In the genomic region with DNA sequence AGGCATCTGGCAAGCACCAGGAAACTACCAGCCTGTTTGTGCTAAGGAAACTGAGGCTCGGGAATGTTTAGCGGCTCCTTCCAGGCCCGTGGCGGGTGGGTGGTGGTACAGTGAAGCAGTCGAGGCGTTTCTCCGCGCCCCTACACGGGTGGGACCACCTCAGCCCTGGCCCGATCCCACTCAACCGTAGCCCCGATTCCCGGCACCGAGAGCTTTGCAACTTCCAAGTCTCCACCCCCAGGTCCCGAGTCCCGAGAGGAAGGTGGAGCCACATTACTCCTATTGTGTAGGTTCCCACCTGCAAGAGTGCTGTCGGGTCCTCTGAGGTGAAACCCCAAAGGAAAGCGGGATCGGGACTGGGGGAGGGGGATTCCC, we compare ENCODE assay signal across 8 cellular contexts. TPM values are rescaled to one million over a fixed set of nuclear protein-coding genes. Genes with fewer than 3 reads are reported as not detected.
DNase-seq lines count a peak whose midpoint lies in the region; ATAC-seq, FAIRE-seq and TF ChIP-seq lines count a peak whose summit lies in the region.

No MANE protein-coding gene starts in this region.

- H3F3A ChIP-seq in OCI-LY1 (ENCODE audit: insufficient read depth, low read length) (no peaks in the 10 kb centered on the region), neural cell (ENCODE audit: insufficient read depth, low read length, poor library complexity, severe bottlenecking) (no peaks in the 10 kb centered on the region)

- H3K79me2 ChIP-seq in OCI-LY1 (ENCODE audit: insufficient read depth, low read length) (no peaks in the 10 kb centered on the region), neural cell (replicated peaks; ENCODE audit: insufficient read depth, low read length) (peaks cover 7% of the 10 kb centered on the region)

- H3K9me3 Mint-ChIP-seq in CD4-positive, alpha-beta T cell: no peaks in the 10 kb centered on the region

- FAIRE-seq in frontal cortex (lab: Jason Lieb, UNC): no peak

- H3K4me2 ChIP-seq in OCI-LY1 (ENCODE audit: low read length) (peak overlapping the region; percentile 87), neural cell (ENCODE audit: low read length) (peak overlapping the region; percentile 71)

- POLR2A ChIA-PET in CD4-positive, alpha-beta T cell (lab: Charles Lee): interaction anchor here (0.6 to 3.7 kb wide), 22 partner anchors 9 to 363 kb away, joined by 3 to 88 read pairs (median 5); a partner anchor contains a TSS

- H3K9me2 ChIP-seq in OCI-LY1 (ENCODE audit: low read depth, low read length) (no peaks in the 10 kb centered on the region), neural cell (ENCODE audit: insufficient read depth, low read length) (no peaks in the 10 kb centered on the region)

- CTCF ChIA-PET in CD4-positive, alpha-beta T cell (lab: Charles Lee): interaction anchor here (1.2 to 2.4 kb wide), 4 partner anchors 13 to 199 kb away, joined by 10 to 13 read pairs (median 12); a partner anchor contains a TSS

- H2AFZ ChIP-seq in OCI-LY1 (ENCODE audit: low read length): no peak overlapping the region
- peak overlapping the region; percentile 83 for H2AFZ ChIP-seq in neural cell (ENCODE audit: low read depth, low read length)

- H3K9ac ChIP-seq in OCI-LY1 (ENCODE audit: low read length): peak overlapping the region; percentile 97
- peak overlapping the region; percentile 93 for H3K9ac ChIP-seq in neural cell (ENCODE audit: low read length)

- peaks cover 24% of the 10 kb centered on the region for H3K4me1 Mint-ChIP-seq in CD4-positive, alpha-beta T cell (ENCODE audit: low read depth)

- H3K4me1 ChIP-seq in OCI-LY1 (ENCODE audit: insufficient read depth, low read length, severe bottlenecking): peaks cover 25% of the 10 kb centered on the region

- TF ChIP-seq RAD21 in neural cell (conservative IDR thresholded peaks at IDR 0.05): no peak

- no peak for DNase-seq in CD4-positive, alpha-beta T cell
- DNase-seq in H7: no peak
- peak; percentile 84 for DNase-seq in epithelial cell of esophagus (ENCODE audit: low read depth)
- DNase-seq in frontal cortex (ENCODE audit: low spot score in 2 of 2): no peak
- no peak for DNase-seq in iPS-NIHi7 (ENCODE audit: extremely low spot score)

- H3K4me3 ChIP-seq in H7 (ENCODE audit: insufficient read depth, low read depth, low read length) (peak overlapping the region; percentile 93), OCI-LY1 (ENCODE audit: low read depth, low read length, poor library complexity, severe bottlenecking) (peak overlapping the region; percentile 91), epithelial cell of esophagus (ENCODE audit: low read length) (peak overlapping the region; percentile 81), neural cell (ENCODE audit: low read length) (peak overlapping the region; percentile 95)

- H3K27ac ChIP-seq in CD4-positive, alpha-beta T cell (ENCODE audit: low read depth, low read length): peak overlapping the region; percentile 70
- peak overlapping the region; percentile 69 for H3K27ac ChIP-seq in OCI-LY1 (ENCODE audit: low read depth, low read length, poor library complexity, severe bottlenecking)
- H3K27ac ChIP-seq in neural cell (ENCODE audit: low read length): peak overlapping the region; percentile 86

- TF ChIP-seq EP300 in neural cell (conservative IDR thresholded peaks at IDR 0.05; ENCODE audit: poor library complexity, severe bottlenecking): no peak

- H3K36me3 Mint-ChIP-seq in CD4-positive, alpha-beta T cell (ENCODE audit: low read depth): peaks cover 23% of the 10 kb centered on the region

- peaks cover 2% of the 10 kb centered on the region; the same call in 1 of the 2 replicates for H3K36me3 ChIP-seq in H7 (replicated peaks; ENCODE audit: control insufficient read depth, insufficient read depth, low read length)
- peaks cover 12% of the 10 kb centered on the region; the same call in 1 of the 2 replicates for H3K36me3 ChIP-seq in OCI-LY1 (ENCODE audit: insufficient read depth, low read length)
- H3K36me3 ChIP-seq in neural cell (ENCODE audit: insufficient read depth, low read length): no peaks in the 10 kb centered on the region

- peak overlapping the region; percentile 91 for H3K4me3 Mint-ChIP-seq in CD4-positive, alpha-beta T cell

- no peak for ATAC-seq in CD4-positive, alpha-beta T cell (ENCODE audit: poor library complexity)
- ATAC-seq in HG03280 (IDR thresholded peaks at IDR 0.05; ENCODE audit: unreplicated experiment): no peak

- peak overlapping the region; percentile 83 for H3K27ac Mint-ChIP-seq in CD4-positive, alpha-beta T cell

- intact Hi-C loops in CD4-positive, alpha-beta T cell (cut with DNase I, micrococcal nuclease): loop anchor here (1.0 to 5.0 kb wide), 6 partner anchors 13 to 198 kb away; a partner anchor contains a TSS

- no peaks in the 10 kb centered on the region for H3K9me3 ChIP-seq in CD4-positive, alpha-beta T cell (ENCODE audit: control insufficient read depth, low read length)
- no peaks in the 10 kb centered on the region for H3K9me3 ChIP-seq in OCI-LY1 (ENCODE audit: low read length)
- H3K9me3 ChIP-seq in neural cell (ENCODE audit: low read length): no peaks in the 10 kb centered on the region

- H3K27me3 Mint-ChIP-seq in CD4-positive, alpha-beta T cell: no peaks in the 10 kb centered on the region

- TF ChIP-seq CTCF in CD4-positive, alpha-beta T cell (IDR thresholded peaks at IDR 0.05): no peak
- TF ChIP-seq CTCF in OCI-LY1 (IDR thresholded peaks at IDR 0.05; ENCODE audit: low read length) (no peak), epithelial cell of esophagus (IDR thresholded peaks at IDR 0.05; ENCODE audit: insufficient read depth, low read depth, low read length, missing control alignments) (no peak), neural cell (IDR thresholded peaks at IDR 0.05; ENCODE audit: poor library complexity, severe bottlenecking) (no peak)

- no peaks in the 10 kb centered on the region for H3K27me3 ChIP-seq in CD4-positive, alpha-beta T cell (ENCODE audit: control insufficient read depth, insufficient read depth, low read length)
- no peaks in the 10 kb centered on the region for H3K27me3 ChIP-seq in H7 (ENCODE audit: control insufficient read depth, insufficient read depth, low read length)
- no peaks in the 10 kb centered on the region for H3K27me3 ChIP-seq in OCI-LY1 (ENCODE audit: insufficient read depth, low read length)
- H3K27me3 ChIP-seq in neural cell (ENCODE audit: insufficient read depth, low read depth, low read length): no peaks in the 10 kb centered on the region

- no peaks in the 10 kb centered on the region for H4K20me1 ChIP-seq in OCI-LY1 (ENCODE audit: insufficient read depth, low read length)
- H4K20me1 ChIP-seq in neural cell (ENCODE audit: insufficient read depth): no peaks in the 10 kb centered on the region

TF ChIP-seq in neural cell, 6 proteins besides CTCF, POLR2A, EP300 and RAD21:
- TF ChIP-seq SMC3 (conservative IDR thresholded peaks at IDR 0.05; ENCODE audit: poor library complexity): no peak
- TF ChIP-seq MXI1 (conservative IDR thresholded peaks at IDR 0.05; ENCODE audit: poor library complexity, severe bottlenecking): no peak
- TF ChIP-seq TAF1 (IDR thresholded peaks at IDR 0.05; ENCODE audit: low read depth): peak; percentile 30
- TF ChIP-seq POLR2AphosphoS5 (IDR thresholded peaks at IDR 0.05): no peak
- no peak for TF ChIP-seq EZH2 (IDR thresholded peaks at IDR 0.05; ENCODE audit: borderline replicate concordance, insufficient read depth, low read length, poor library complexity, severe bottlenecking)
- TF ChIP-seq, protein P1, sequence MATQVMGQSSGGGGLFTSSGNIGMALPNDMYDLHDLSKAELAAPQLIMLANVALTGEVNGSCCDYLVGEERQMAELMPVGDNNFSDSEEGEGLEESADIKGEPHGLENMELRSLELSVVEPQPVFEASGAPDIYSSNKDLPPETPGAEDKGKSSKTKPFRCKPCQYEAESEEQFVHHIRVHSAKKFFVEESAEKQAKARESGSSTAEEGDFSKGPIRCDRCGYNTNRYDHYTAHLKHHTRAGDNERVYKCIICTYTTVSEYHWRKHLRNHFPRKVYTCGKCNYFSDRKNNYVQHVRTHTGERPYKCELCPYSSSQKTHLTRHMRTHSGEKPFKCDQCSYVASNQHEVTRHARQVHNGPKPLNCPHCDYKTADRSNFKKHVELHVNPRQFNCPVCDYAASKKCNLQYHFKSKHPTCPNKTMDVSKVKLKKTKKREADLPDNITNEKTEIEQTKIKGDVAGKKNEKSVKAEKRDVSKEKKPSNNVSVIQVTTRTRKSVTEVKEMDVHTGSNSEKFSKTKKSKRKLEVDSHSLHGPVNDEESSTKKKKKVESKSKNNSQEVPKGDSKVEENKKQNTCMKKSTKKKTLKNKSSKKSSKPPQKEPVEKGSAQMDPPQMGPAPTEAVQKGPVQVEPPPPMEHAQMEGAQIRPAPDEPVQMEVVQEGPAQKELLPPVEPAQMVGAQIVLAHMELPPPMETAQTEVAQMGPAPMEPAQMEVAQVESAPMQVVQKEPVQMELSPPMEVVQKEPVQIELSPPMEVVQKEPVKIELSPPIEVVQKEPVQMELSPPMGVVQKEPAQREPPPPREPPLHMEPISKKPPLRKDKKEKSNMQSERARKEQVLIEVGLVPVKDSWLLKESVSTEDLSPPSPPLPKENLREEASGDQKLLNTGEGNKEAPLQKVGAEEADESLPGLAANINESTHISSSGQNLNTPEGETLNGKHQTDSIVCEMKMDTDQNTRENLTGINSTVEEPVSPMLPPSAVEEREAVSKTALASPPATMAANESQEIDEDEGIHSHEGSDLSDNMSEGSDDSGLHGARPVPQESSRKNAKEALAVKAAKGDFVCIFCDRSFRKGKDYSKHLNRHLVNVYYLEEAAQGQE (IDR thresholded peaks at IDR 0.05; ENCODE audit: borderline replicate concordance): no peak

RNA-seq across cellular contexts. Expression of a gene that starts 0.5 kb away (rescaled TPM):
- total RNA-seq in CD4-positive, alpha-beta T cell: 10 to 100 TPM; 16.9 to 17.7 TPM
- 146 and 156 TPM in 2 replicates for total RNA-seq in H7 (2014; rRNA removed; shearing (Covaris generic))
- 56.2 and 71.7 TPM in 2 replicates for polyA plus RNA-seq in neural cell
- 49.9 and 80.8 TPM in 2 replicates for polyA minus RNA-seq in neural cell
- total RNA-seq in frontal cortex: 39.1 TPM

RNA-seq across cellular contexts. Expression of a gene that starts 13.0 kb away (rescaled TPM):
- 10 to 100 TPM; 20.7 to 23.8 TPM for total RNA-seq in CD4-positive, alpha-beta T cell
- 8.1 and 9.5 TPM in 2 replicates for total RNA-seq in H7 (2014; rRNA removed; shearing (Covaris generic))
- polyA plus RNA-seq in neural cell: 13.3 and 16.2 TPM in 2 replicates
- 21.4 and 26.3 TPM in 2 replicates for polyA minus RNA-seq in neural cell
- 13.5 TPM for total RNA-seq in frontal cortex

RNA-seq across cellular contexts. Expression of a gene that starts 30.7 kb away (rescaled TPM):
- 10 to 100 TPM; 11.7 to 11.9 TPM for total RNA-seq in CD4-positive, alpha-beta T cell
- 25.4 and 26.5 TPM in 2 replicates for total RNA-seq in H7 (2014; rRNA removed; shearing (Covaris generic))
- polyA plus RNA-seq in neural cell: 55.1 and 69.5 TPM in 2 replicates
- 69.6 and 84.2 TPM in 2 replicates for polyA minus RNA-seq in neural cell
- 41.2 TPM for total RNA-seq in frontal cortex

RNA-seq across cellular contexts. Expression of a gene that starts 41.1 kb away (rescaled TPM):
- total RNA-seq in CD4-positive, alpha-beta T cell: 10 to 100 TPM; 17.7 to 21.0 TPM
- 148 and 174 TPM in 2 replicates for total RNA-seq in H7 (2014; rRNA removed; shearing (Covaris generic))
- 50.9 and 54.3 TPM in 2 replicates for polyA plus RNA-seq in neural cell
- 13.1 and 15.2 TPM in 2 replicates for polyA minus RNA-seq in neural cell
- 17.1 TPM for total RNA-seq in frontal cortex

RNA-seq across cellular contexts. Expression of a gene that starts 58.9 kb away (rescaled TPM):
- not detected for total RNA-seq in CD4-positive, alpha-beta T cell
- 0.04 TPM in 1 of 2 replicates, not detected in the other for total RNA-seq in H7 (2014; rRNA removed; shearing (Covaris generic))
- 6.7 and 10.6 TPM in 2 replicates for polyA plus RNA-seq in neural cell
- 13.4 and 21.9 TPM in 2 replicates for polyA minus RNA-seq in neural cell
- under 0.01 TPM for total RNA-seq in frontal cortex
